Comparison of ENCODE assay signal across 8 cellular contexts in the genomic region with DNA sequence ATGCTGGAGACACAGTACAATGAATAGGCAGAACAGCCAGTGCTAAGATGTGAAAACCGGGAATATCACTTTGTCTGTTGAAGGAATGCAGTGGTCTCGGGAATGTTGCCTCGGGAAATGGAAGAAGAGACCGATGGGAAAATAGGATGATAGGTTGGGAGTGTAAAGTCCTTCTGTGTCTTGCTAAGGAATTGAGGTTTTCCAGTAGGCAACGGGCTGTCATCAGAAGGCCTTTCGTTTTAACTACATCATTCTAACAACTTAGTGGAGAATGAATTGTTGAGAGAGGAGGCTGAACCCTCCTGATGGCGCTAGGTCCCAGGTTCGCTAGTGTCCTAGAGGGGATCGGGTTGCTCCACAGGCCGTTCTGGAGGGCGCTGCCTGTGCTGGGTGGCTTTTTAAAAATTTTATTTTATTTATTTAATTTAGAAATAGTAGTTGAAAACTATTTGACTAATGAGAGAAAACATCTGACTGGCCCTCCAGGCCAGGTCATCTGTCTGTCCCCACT. TPM values are rescaled to one million over a fixed set of nuclear protein-coding genes. Genes with fewer than 3 reads are reported as not detected.
DNase-seq lines count a peak whose midpoint lies in the region; ATAC-seq lines count a peak whose summit lies in the region.

No MANE protein-coding gene starts in this region.

- peak overlapping the region; percentile 72 for H3K27ac ChIP-seq in muscle layer of colon (ENCODE audit: low read depth, low read length)

- no peaks in the 10 kb centered on the region for H3K4me1 ChIP-seq in muscle layer of colon (ENCODE audit: insufficient read depth, low read length)

- no peak for DNase-seq in activated CD4-positive, alpha-beta T cell treated with anti-CD3 and anti-CD28 coated beads, Interleukin-2, amount 10 ng/mL, durations not matched to agents 7 days and 5 days
- DNase-seq in activated CD4-positive, alpha-beta T cell treated with anti-CD3 and anti-CD28 coated beads, Interleukin-2, amount 50 U/mL, for 1 hour: no peak
- DNase-seq in NCI-H526 (lab: John Stamatoyannopoulos, UW) (peak; percentile 77 to 79), DMS153 (lab: John Stamatoyannopoulos, UW) (no peak)
- no peak for DNase-seq in central memory CD8-positive, alpha-beta T cell (ENCODE audit: low spot score in 2 of 2)

- no peaks in the 10 kb centered on the region for H3K27me3 Mint-ChIP-seq in activated CD4-positive, alpha-beta T cell treated with anti-CD3 and anti-CD28 coated beads, Interleukin-2, amount 10 ng/mL, durations not matched to agents 7 days and 5 days
- H3K27me3 Mint-ChIP-seq in central memory CD8-positive, alpha-beta T cell: no peaks in the 10 kb centered on the region

- POLR2A ChIA-PET in activated CD4-positive, alpha-beta T cell treated with anti-CD3 and anti-CD28 coated beads, Interleukin-2, amount 10 ng/mL, durations not matched to agents 7 days and 5 days (lab: Charles Lee): no interaction called here

- no peak for ATAC-seq in central memory CD8-positive, alpha-beta T cell (replicated peaks; ENCODE audit: extremely low read depth, poor library complexity, severe bottlenecking)
- no peak for ATAC-seq in HG02759 (IDR thresholded peaks at IDR 0.05; ENCODE audit: unreplicated experiment)
- ATAC-seq in GM18519 (IDR thresholded peaks at IDR 0.05; ENCODE audit: low FRiP score, unreplicated experiment): no peak

- H3K4me3 Mint-ChIP-seq in activated CD4-positive, alpha-beta T cell treated with anti-CD3 and anti-CD28 coated beads, Interleukin-2, amount 10 ng/mL, durations not matched to agents 7 days and 5 days: peak overlapping the region; percentile 95
- peak overlapping the region; percentile 96 for H3K4me3 Mint-ChIP-seq in central memory CD8-positive, alpha-beta T cell

- CTCF ChIA-PET in activated CD4-positive, alpha-beta T cell treated with anti-CD3 and anti-CD28 coated beads, Interleukin-2, amount 10 ng/mL, durations not matched to agents 7 days and 5 days (lab: Charles Lee): interaction anchor here (0.6 to 2.6 kb wide), 8 partner anchors 8 to 199 kb away, joined by 3 to 6 read pairs (median 4); no protein-coding TSS in a partner anchor

- H3K36me3 Mint-ChIP-seq in activated CD4-positive, alpha-beta T cell treated with anti-CD3 and anti-CD28 coated beads, Interleukin-2, amount 10 ng/mL, durations not matched to agents 7 days and 5 days (ENCODE audit: low read depth): peaks cover 10% of the 10 kb centered on the region
- peaks cover 14% of the 10 kb centered on the region for H3K36me3 Mint-ChIP-seq in central memory CD8-positive, alpha-beta T cell (ENCODE audit: insufficient read depth)

- H3K4me3 ChIP-seq in muscle layer of colon (ENCODE audit: low read depth in 1 of 2, low read length in 2 of 2): peak overlapping the region; percentile 57 to 70

- H3K27me3 ChIP-seq in muscle layer of colon (ENCODE audit: control insufficient read depth in 1 of 2, insufficient read depth in 2 of 2, low read length in 2 of 2): no peaks in the 10 kb centered on the region

- H3K36me3 ChIP-seq in muscle layer of colon (ENCODE audit: insufficient read depth, low read length): no peaks in the 10 kb centered on the region

- H3K9ac ChIP-seq in muscle layer of colon (ENCODE audit: low read length): peak overlapping the region; percentile 41

- H3K4me1 Mint-ChIP-seq in activated CD4-positive, alpha-beta T cell treated with anti-CD3 and anti-CD28 coated beads, Interleukin-2, amount 10 ng/mL, durations not matched to agents 7 days and 5 days: peaks cover 23% of the 10 kb centered on the region
- peaks cover 28% of the 10 kb centered on the region for H3K4me1 Mint-ChIP-seq in central memory CD8-positive, alpha-beta T cell

- H3K27ac Mint-ChIP-seq in activated CD4-positive, alpha-beta T cell treated with anti-CD3 and anti-CD28 coated beads, Interleukin-2, amount 10 ng/mL, durations not matched to agents 7 days and 5 days: peak overlapping the region; percentile 94
- H3K27ac Mint-ChIP-seq in central memory CD8-positive, alpha-beta T cell (ENCODE audit: low read depth): peak overlapping the region; percentile 95

- H3K9me3 ChIP-seq in muscle layer of colon (ENCODE audit: low read length): no peaks in the 10 kb centered on the region

- H3K9me3 Mint-ChIP-seq in activated CD4-positive, alpha-beta T cell treated with anti-CD3 and anti-CD28 coated beads, Interleukin-2, amount 10 ng/mL, durations not matched to agents 7 days and 5 days: no peaks in the 10 kb centered on the region
- H3K9me3 Mint-ChIP-seq in central memory CD8-positive, alpha-beta T cell: no peaks in the 10 kb centered on the region

RNA-seq across cellular contexts. Expression of gene VBP1, which starts 0.7 kb away (rescaled TPM):
- 10 to 100 TPM; 56.3 to 62.0 TPM for total RNA-seq in activated CD4-positive, alpha-beta T cell treated with anti-CD3 and anti-CD28 coated beads, Interleukin-2, amount 10 ng/mL, durations not matched to agents 7 days and 5 days

RNA-seq across cellular contexts. Expression of gene RAB39B, which starts 47.3 kb away (rescaled TPM):
- 1 to 10 TPM; 8.0 to 8.7 TPM for total RNA-seq in activated CD4-positive, alpha-beta T cell treated with anti-CD3 and anti-CD28 coated beads, Interleukin-2, amount 10 ng/mL, durations not matched to agents 7 days and 5 days

Comparison
In these comparisons a context has a peak if more than half of its experiments do, and no peak if none do; other contexts are left out.
1. DNase-seq: peak in NCI-H526 (2 of 2); none in activated CD4-positive, alpha-beta T cell treated with anti-CD3 and anti-CD28 coated beads, Interleukin-2, amount 10 ng/mL, durations not matched to agents 7 days and 5 days (single experiment), activated CD4-positive, alpha-beta T cell treated with anti-CD3 and anti-CD28 coated beads, Interleukin-2, amount 50 U/mL, for 1 hour (single experiment), central memory CD8-positive, alpha-beta T cell (0 of 2) and DMS153 (single experiment).